ENCODE assay signal across 8 cellular contexts in genomic region chr16:84820305-84820684, GRCh38. TPM values are rescaled to one million over a fixed set of nuclear protein-coding genes. Genes with fewer than 3 reads are reported as not detected.
DNase-seq lines count a peak whose midpoint lies in the region; ATAC-seq and TF ChIP-seq lines count a peak whose summit lies in the region.

No MANE protein-coding gene starts in this region.

- 52% methylated on average over 7 of the region's 8 CpGs for WGBS in right lobe of liver (ENCODE audit: insufficient coverage, low coverage, low lambda C conversion rate, missing lambda C conversion rate)
- WGBS in testis, 2 donors = 11 to 12% methylated on average over 8 of the region's 8 CpGs

- TF ChIP-seq CTCF in right lobe of liver (IDR thresholded peaks at IDR 0.05) (no peak), testis (IDR thresholded peaks at IDR 0.05) (no peak)

- H3K9me3 ChIP-seq in right lobe of liver (no peaks in the 10 kb centered on the region), testis (no peaks in the 10 kb centered on the region)

- TF ChIP-seq POLR2A in right lobe of liver (IDR thresholded peaks at IDR 0.05) = no peak
- TF ChIP-seq POLR2A in testis (IDR thresholded peaks at IDR 0.05) = no peak

- H3K4me3 ChIP-seq in right lobe of liver (peak overlapping the region; percentile 24 to 44 (median 39)), testis (peak overlapping the region; percentile 70 to 71)

- H3K27ac ChIP-seq in right lobe of liver = peak overlapping the region; percentile 10 to 25 (median 25)
- H3K27ac ChIP-seq in testis = peak overlapping the region; percentile 68 to 73

- H3K36me3 ChIP-seq in right lobe of liver (no peaks in the 10 kb centered on the region), testis (ENCODE audit: low read depth, missing control alignments) (no peaks in the 10 kb centered on the region)

- no peak for ATAC-seq in right lobe of liver

- peak overlapping the region; percentile 76 for H3K4me3 Mint-ChIP-seq in T-helper 2 cell treated with Interferon-gamma antibody and Interleukin-4, amounts not matched to agents 5 μg/mL and 100 μg/mL, for 36 hours

- H3K27ac Mint-ChIP-seq in T-helper 2 cell treated with Interferon-gamma antibody and Interleukin-4, amounts not matched to agents 5 μg/mL and 100 μg/mL, for 36 hours = no peak overlapping the region

- intact Hi-C loops in right lobe of liver (cut with DNase I) (no loop called here), testis (cut with DNase I; ENCODE audit: low total_unique reads) (no loop called here), posterior cingulate gyrus (cut with DNase I) (no loop called here)

- no peak for DNase-seq in T-helper 2 cell treated with Interferon-gamma antibody and Interleukin-4, amounts not matched to agents 5 μg/mL and 100 μg/mL, for 36 hours (ENCODE audit: low spot score)
- no peak for DNase-seq in T-helper 2 cell
- peak; percentile 19 for DNase-seq in amniotic epithelial cell (ENCODE audit: low read depth)
- DNase-seq in right lobe of liver = no peak
- DNase-seq in testis = no peak
- DNase-seq in posterior cingulate gyrus = no peak
- DNase-seq in anterior cingulate cortex (lab: John Stamatoyannopoulos, UW) = no peak
- no peak for DNase-seq in medulla oblongata (ENCODE audit: extremely low spot score)

- H3K9me3 Mint-ChIP-seq in T-helper 2 cell treated with Interferon-gamma antibody and Interleukin-4, amounts not matched to agents 5 μg/mL and 100 μg/mL, for 36 hours = no peaks in the 10 kb centered on the region

- H3K27me3 Mint-ChIP-seq in T-helper 2 cell treated with Interferon-gamma antibody and Interleukin-4, amounts not matched to agents 5 μg/mL and 100 μg/mL, for 36 hours (ENCODE audit: low read depth) = peaks cover 39% of the 10 kb centered on the region

- H3K4me1 ChIP-seq in right lobe of liver (peaks cover 0 to 9% (median 0%) of the 10 kb centered on the region in 4 donors), testis (peaks cover 28% of the 10 kb centered on the region)

- no peaks in the 10 kb centered on the region for H3K36me3 Mint-ChIP-seq in T-helper 2 cell treated with Interferon-gamma antibody and Interleukin-4, amounts not matched to agents 5 μg/mL and 100 μg/mL, for 36 hours (ENCODE audit: low read depth)

- H3K4me1 Mint-ChIP-seq in T-helper 2 cell treated with Interferon-gamma antibody and Interleukin-4, amounts not matched to agents 5 μg/mL and 100 μg/mL, for 36 hours (ENCODE audit: low read depth) = peaks cover 7% of the 10 kb centered on the region

- H3K27me3 ChIP-seq in right lobe of liver = peaks cover 0 to 5% of the 10 kb centered on the region in 2 donors
- no peaks in the 10 kb centered on the region for H3K27me3 ChIP-seq in testis

RNA-seq across cellular contexts. Expression of gene CRISPLD2, which starts 0.5 kb away (rescaled TPM):
- 10 to 100 TPM in 3 of 6 experiments, 1 to 10 TPM in 3; 2.9 to 14.8 (median 8.9) TPM for total RNA-seq in right lobe of liver
- total RNA-seq in testis = 10 to 100 TPM; 47.7 to 59.6 TPM
- polyA plus RNA-seq in testis (ENCODE audit: insufficient read depth, low read depth, low replicate concordance) = 48.8 TPM
